ENCODE assay signal across 1 cellular context in the genomic region with DNA sequence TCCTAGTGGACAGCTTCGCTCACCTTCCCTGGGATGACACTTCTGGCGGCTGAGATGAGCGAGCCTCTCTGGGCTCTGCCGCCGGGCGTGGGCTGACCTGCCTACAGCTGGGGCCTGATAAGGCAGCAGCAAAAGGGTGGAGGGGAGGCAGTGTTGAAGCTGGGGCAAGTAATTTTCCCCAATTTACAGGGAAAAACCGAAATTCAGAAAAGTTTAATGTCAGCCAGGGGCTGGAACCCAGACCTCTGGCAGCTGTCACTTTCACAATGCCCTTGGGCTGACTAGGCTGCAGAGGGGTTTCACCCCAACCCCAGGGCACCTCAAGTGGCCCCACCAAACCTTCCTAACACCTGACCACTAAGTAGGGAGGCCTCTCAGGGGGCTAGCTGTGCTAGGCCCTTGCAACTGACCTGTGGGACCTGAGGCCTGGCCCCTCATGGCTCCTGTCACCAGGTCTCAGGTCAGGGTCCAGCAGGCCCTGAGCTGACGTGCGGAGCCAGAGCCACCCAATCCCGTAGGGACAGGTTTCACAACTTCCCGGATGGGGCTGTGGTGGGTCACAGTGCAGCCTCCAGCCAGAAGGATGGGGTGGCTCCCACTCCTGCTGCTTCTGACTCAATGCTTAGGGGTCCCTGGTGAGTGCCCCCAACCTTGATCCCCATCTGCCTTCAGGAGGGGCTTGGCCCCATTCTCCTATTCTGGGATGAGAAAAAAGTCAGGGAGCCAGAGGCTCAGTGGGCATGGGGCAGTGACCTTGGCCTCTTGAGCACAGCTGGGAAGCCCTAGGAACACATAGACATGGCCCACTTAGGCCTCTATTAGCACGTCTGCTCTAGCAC.
TF ChIP-seq lines count a peak whose summit lies in the region.
"Not testable (repeated sequence)": the region's sequence is repeated elsewhere in the genome, so short reads cannot be mapped to it uniquely, and the experiment has no call there.

No MANE protein-coding gene starts in this region.

TF ChIP-seq in HepG2, 621 proteins besides CTCF, POLR2A, EP300 and RAD21 (continued from another document and continues in another):
- TF ChIP-seq, protein P1, sequence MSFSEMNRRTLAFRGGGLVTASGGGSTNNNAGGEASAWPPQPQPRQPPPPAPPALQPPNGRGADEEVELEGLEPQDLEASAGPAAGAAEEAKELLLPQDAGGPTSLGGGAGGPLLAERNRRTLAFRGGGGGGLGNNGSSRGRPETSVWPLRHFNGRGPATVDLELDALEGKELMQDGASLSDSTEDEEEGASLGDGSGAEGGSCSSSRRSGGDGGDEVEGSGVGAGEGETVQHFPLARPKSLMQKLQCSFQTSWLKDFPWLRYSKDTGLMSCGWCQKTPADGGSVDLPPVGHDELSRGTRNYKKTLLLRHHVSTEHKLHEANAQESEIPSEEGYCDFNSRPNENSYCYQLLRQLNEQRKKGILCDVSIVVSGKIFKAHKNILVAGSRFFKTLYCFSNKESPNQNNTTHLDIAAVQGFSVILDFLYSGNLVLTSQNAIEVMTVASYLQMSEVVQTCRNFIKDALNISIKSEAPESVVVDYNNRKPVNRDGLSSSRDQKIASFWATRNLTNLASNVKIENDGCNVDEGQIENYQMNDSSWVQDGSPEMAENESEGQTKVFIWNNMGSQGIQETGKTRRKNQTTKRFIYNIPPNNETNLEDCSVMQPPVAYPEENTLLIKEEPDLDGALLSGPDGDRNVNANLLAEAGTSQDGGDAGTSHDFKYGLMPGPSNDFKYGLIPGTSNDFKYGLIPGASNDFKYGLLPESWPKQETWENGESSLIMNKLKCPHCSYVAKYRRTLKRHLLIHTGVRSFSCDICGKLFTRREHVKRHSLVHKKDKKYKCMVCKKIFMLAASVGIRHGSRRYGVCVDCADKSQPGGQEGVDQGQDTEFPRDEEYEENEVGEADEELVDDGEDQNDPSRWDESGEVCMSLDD (CRISPR knock-in tag; IDR thresholded peaks at IDR 0.05; ENCODE audit: borderline replicate concordance): peak; percentile 95
- TF ChIP-seq SKI (IDR thresholded peaks at IDR 0.05; ENCODE audit: partially characterized antibody): peak; percentile 89
- TF ChIP-seq PBX2 (CRISPR knock-in tag; IDR thresholded peaks at IDR 0.05): peak; percentile 48
- peak; percentile 90 for TF ChIP-seq MIXL1 (CRISPR knock-in tag; IDR thresholded peaks at IDR 0.05)
- TF ChIP-seq ZNF138 (CRISPR knock-in tag; IDR thresholded peaks at IDR 0.05; ENCODE audit: low read depth): peak; percentile 94
- 0 out of 2 replicates have a peak, but pooled peaks have one; percentile 23 for TF ChIP-seq ZNF776 (CRISPR knock-in tag; IDR thresholded peaks at IDR 0.05)
- peak; percentile 78; the same call in 1 of the 2 replicates for TF ChIP-seq ZSCAN25 (CRISPR knock-in tag; IDR thresholded peaks at IDR 0.05)
- TF ChIP-seq ZNF879 (CRISPR knock-in tag; IDR thresholded peaks at IDR 0.05): 0 out of 2 replicates have a peak, but pooled peaks have one; percentile 9
- peak; percentile 97 for TF ChIP-seq TGIF2 (CRISPR knock-in tag; IDR thresholded peaks at IDR 0.05)
- TF ChIP-seq FOXP4 (CRISPR knock-in tag; IDR thresholded peaks at IDR 0.05): peak; percentile 71
- TF ChIP-seq SIX4 (CRISPR knock-in tag; IDR thresholded peaks at IDR 0.05): peak; percentile 73
- TF ChIP-seq ZNF580 (CRISPR knock-in tag; IDR thresholded peaks at IDR 0.05; ENCODE audit: borderline replicate concordance, low read depth): peak; percentile 97
- TF ChIP-seq, protein P2, sequence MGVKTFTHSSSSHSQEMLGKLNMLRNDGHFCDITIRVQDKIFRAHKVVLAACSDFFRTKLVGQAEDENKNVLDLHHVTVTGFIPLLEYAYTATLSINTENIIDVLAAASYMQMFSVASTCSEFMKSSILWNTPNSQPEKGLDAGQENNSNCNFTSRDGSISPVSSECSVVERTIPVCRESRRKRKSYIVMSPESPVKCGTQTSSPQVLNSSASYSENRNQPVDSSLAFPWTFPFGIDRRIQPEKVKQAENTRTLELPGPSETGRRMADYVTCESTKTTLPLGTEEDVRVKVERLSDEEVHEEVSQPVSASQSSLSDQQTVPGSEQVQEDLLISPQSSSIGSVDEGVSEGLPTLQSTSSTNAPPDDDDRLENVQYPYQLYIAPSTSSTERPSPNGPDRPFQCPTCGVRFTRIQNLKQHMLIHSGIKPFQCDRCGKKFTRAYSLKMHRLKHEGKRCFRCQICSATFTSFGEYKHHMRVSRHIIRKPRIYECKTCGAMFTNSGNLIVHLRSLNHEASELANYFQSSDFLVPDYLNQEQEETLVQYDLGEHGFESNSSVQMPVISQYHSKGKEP (CRISPR knock-in tag; IDR thresholded peaks at IDR 0.05): peak; percentile 92; the same call in 1 of the 2 replicates
- peak; percentile 94; the same call in 1 of the 2 replicates for TF ChIP-seq MIER3 (CRISPR knock-in tag; IDR thresholded peaks at IDR 0.05; ENCODE audit: borderline replicate concordance)
- TF ChIP-seq TERF1 (CRISPR knock-in tag; IDR thresholded peaks at IDR 0.05): peak; percentile 64; the same call in 1 of the 2 replicates
- TF ChIP-seq ZNF660 (CRISPR knock-in tag; IDR thresholded peaks at IDR 0.05; ENCODE audit: borderline replicate concordance, low read depth): peak; percentile 89; the same call in 1 of the 2 replicates
- TF ChIP-seq MYNN (CRISPR knock-in tag; IDR thresholded peaks at IDR 0.05; ENCODE audit: low read depth): peak; percentile 96
- not testable (repeated sequence) for TF ChIP-seq TCF12, FOXA1 (IDR thresholded peaks at IDR 0.05)
- TF ChIP-seq TCF12 (CRISPR knock-in tag; IDR thresholded peaks at IDR 0.05): peak; percentile 88; the same call in 1 of the 2 replicates
- TF ChIP-seq ZNF615 (CRISPR knock-in tag; IDR thresholded peaks at IDR 0.05; ENCODE audit: borderline replicate concordance): 0 out of 2 replicates have a peak, but pooled peaks have one; percentile 15
- TF ChIP-seq ZNF510 (CRISPR knock-in tag; IDR thresholded peaks at IDR 0.05; ENCODE audit: low read depth): peak; percentile 96
- TF ChIP-seq ERF (CRISPR knock-in tag; IDR thresholded peaks at IDR 0.05): peak; percentile 97
- peak; percentile 91; the same call in 1 of the 2 replicates for TF ChIP-seq ZBTB20 (CRISPR knock-in tag; IDR thresholded peaks at IDR 0.05; ENCODE audit: borderline replicate concordance, low read depth)
- TF ChIP-seq ZNF468 (CRISPR knock-in tag; IDR thresholded peaks at IDR 0.05): peak; percentile 56; the same call in 1 of the 2 replicates
- TF ChIP-seq TP53 (CRISPR knock-in tag; conservative IDR thresholded peaks at IDR 0.05): peak; percentile 94; the same call in 1 of the 2 replicates
- peak; percentile 58; the same call in 1 of the 2 replicates for TF ChIP-seq ZSCAN30 (CRISPR knock-in tag; IDR thresholded peaks at IDR 0.05)
- TF ChIP-seq ETV5 (CRISPR knock-in tag; IDR thresholded peaks at IDR 0.05; ENCODE audit: borderline replicate concordance): peak; percentile 95
- peak; percentile 95 for TF ChIP-seq LCORL (IDR thresholded peaks at IDR 0.05)
- TF ChIP-seq LCORL (CRISPR knock-in tag; IDR thresholded peaks at IDR 0.05): peak; percentile 24; the same call in 1 of the 2 replicates
- peak; percentile 92 for TF ChIP-seq ARNTL (CRISPR knock-in tag; IDR thresholded peaks at IDR 0.05)
- TF ChIP-seq, protein P3, sequence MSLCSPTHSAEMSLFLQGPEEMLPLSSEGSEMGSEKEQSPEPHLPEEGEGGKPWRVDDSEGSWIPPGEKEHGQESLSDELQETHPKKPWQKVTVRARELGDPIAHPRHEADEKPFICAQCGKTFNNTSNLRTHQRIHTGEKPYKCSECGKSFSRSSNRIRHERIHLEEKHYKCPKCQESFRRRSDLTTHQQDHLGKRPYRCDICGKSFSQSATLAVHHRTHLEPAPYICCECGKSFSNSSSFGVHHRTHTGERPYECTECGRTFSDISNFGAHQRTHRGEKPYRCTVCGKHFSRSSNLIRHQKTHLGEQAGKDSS (CRISPR knock-in tag; IDR thresholded peaks at IDR 0.05; ENCODE audit: borderline replicate concordance, low read depth): peak; percentile 94
- 0 out of 2 replicates have a peak, but pooled peaks have one; percentile 27 for TF ChIP-seq HCFC1 (IDR thresholded peaks at IDR 0.05; ENCODE audit: low read depth, low read length)
- peak; percentile 83; the same call in 1 of the 2 replicates for TF ChIP-seq ISX (CRISPR knock-in tag; conservative IDR thresholded peaks at IDR 0.05)
- TF ChIP-seq KDM2A (CRISPR knock-in tag; IDR thresholded peaks at IDR 0.05; ENCODE audit: borderline replicate concordance, low read depth): 0 out of 2 replicates have a peak, but pooled peaks have one; percentile 40
- peak; percentile 94 for TF ChIP-seq TARDBP (CRISPR knock-in tag; IDR thresholded peaks at IDR 0.05)
- peak; percentile 34 for TF ChIP-seq FOXA1 (CRISPR knock-in tag; IDR thresholded peaks at IDR 0.05)
- TF ChIP-seq ZNF253 (CRISPR knock-in tag; IDR thresholded peaks at IDR 0.05; ENCODE audit: borderline replicate concordance): peak; percentile 20
- peak; percentile 88 for TF ChIP-seq NFKB2 (CRISPR knock-in tag; IDR thresholded peaks at IDR 0.05; ENCODE audit: borderline replicate concordance)
- TF ChIP-seq ZKSCAN5 (CRISPR knock-in tag; IDR thresholded peaks at IDR 0.05): peak; percentile 48; the same call in 1 of the 2 replicates
- peak; percentile 39; the same call in 1 of the 2 replicates for TF ChIP-seq SMC3 (IDR thresholded peaks at IDR 0.05; ENCODE audit: low read length)
- peak; percentile 68 for TF ChIP-seq ZNF143 (CRISPR knock-in tag; IDR thresholded peaks at IDR 0.05)
- peak; percentile 58; the same call in 1 of the 2 replicates for TF ChIP-seq PRDM4 (CRISPR knock-in tag; IDR thresholded peaks at IDR 0.05; ENCODE audit: borderline replicate concordance)
- TF ChIP-seq, protein P4, sequence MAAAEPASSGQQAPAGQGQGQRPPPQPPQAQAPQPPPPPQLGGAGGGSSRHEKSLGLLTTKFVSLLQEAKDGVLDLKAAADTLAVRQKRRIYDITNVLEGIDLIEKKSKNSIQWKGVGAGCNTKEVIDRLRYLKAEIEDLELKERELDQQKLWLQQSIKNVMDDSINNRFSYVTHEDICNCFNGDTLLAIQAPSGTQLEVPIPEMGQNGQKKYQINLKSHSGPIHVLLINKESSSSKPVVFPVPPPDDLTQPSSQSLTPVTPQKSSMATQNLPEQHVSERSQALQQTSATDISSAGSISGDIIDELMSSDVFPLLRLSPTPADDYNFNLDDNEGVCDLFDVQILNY (CRISPR knock-in tag; conservative IDR thresholded peaks at IDR 0.05): 0 out of 2 replicates have a peak, but pooled peaks have one; percentile 24
- TF ChIP-seq ZBTB43 (CRISPR knock-in tag; conservative IDR thresholded peaks at IDR 0.05): peak; percentile 89
- TF ChIP-seq ZNF124 (CRISPR knock-in tag; IDR thresholded peaks at IDR 0.05): peak; percentile 87
